In the genomic region with DNA sequence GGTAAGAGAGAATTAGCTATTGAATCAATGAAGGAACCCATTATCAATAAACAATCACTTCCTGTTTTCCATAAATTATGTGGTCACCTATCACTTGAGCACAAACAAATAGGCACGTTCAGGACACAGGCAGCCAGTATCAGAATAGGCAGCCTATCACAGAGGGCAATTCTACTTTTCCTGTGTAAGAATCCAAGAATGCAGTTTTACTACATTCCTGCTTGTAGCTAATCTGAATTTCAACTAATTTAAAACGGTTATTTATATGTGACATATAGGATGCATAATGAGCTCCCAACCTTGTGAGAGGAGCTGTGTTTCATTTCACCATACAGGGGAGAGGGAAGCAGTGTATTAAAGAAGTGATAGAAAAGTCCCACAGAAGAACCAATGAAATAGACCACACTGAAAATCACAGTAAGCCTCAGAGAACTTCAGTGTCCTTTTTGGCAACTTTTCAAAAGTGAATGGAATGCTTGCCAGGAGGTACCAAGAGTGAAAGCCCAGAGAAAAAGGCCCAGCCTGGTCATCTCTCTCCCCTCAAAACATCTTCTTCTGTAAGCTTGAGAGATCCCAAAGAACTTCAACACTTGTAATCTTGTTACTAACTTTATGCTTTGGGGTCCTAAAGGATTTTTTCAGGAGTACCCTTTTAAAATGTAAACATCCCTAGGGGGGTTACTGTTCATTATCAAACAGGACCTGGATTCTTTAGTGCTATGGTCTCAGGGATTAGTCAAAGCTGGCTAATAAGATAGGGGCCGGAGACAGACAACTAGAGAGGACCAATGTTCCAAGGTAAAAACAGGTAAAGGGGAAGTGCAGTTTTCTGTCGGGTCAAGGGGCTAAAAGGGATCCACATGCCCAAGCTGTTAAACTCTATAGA, we compare ENCODE assay signal across 8 cellular contexts. TPM values are rescaled to one million over a fixed set of nuclear protein-coding genes. Genes with fewer than 3 reads are reported as not detected.
DNase-seq lines count a peak whose midpoint lies in the region; ATAC-seq and TF ChIP-seq lines count a peak whose summit lies in the region.

No MANE protein-coding gene starts in this region.

- H3K79me2 ChIP-seq in smooth muscle cell (ENCODE audit: low read depth): no peaks in the 10 kb centered on the region

- H3K4me2 ChIP-seq in smooth muscle cell: peak overlapping the region; percentile 88

- peaks cover 4% of the 10 kb centered on the region for H3K27me3 Mint-ChIP-seq in activated T-helper 17 cell treated with anti-CD3 and anti-CD28 coated beads, Interleukin-2, amount 50 U/mL, for 72 hours

- WGBS in smooth muscle cell (ENCODE audit: low lambda C conversion rate): 25% methylated on average over 4 of the region's 4 CpGs

- H3K9ac ChIP-seq in iPS-15b (ENCODE audit: low read depth, low read length) (peak overlapping the region; percentile 79), smooth muscle cell (ENCODE audit: low read depth) (no peak overlapping the region)

- H3K9me3 ChIP-seq in iPS-15b (ENCODE audit: control insufficient read depth, insufficient read depth, low read length): no peaks in the 10 kb centered on the region
- H3K9me3 ChIP-seq in smooth muscle cell (replicated peaks; ENCODE audit: low read depth): no peaks in the 10 kb centered on the region

- H3K36me3 ChIP-seq in iPS-15b (ENCODE audit: control insufficient read depth, insufficient read depth, low read length) (no peaks in the 10 kb centered on the region), smooth muscle cell (ENCODE audit: low read depth) (no peaks in the 10 kb centered on the region)

- no peaks in the 10 kb centered on the region for H3F3A ChIP-seq in smooth muscle cell (ENCODE audit: low read depth)

- peaks cover 26% of the 10 kb centered on the region for H3K4me1 Mint-ChIP-seq in activated T-helper 17 cell treated with anti-CD3 and anti-CD28 coated beads, Interleukin-2, amount 50 U/mL, for 72 hours

- H3K36me3 Mint-ChIP-seq in activated T-helper 17 cell treated with anti-CD3 and anti-CD28 coated beads, Interleukin-2, amount 50 U/mL, for 72 hours (ENCODE audit: low read depth): peaks cover 39% of the 10 kb centered on the region

- TF ChIP-seq CTCF in C4-2B (conservative IDR thresholded peaks at IDR 0.05) (no peak), smooth muscle cell (IDR thresholded peaks at IDR 0.05; ENCODE audit: borderline replicate concordance, insufficient read depth, poor library complexity, severe bottlenecking) (no peak)

- no peak for DNase-seq in smooth muscle cell (lab: John Stamatoyannopoulos, UW; ENCODE audit: unreplicated experiment)
- no peak for DNase-seq in NOMO-1 treated with dmso at 0.1 percent for 144 hours (lab: John Stamatoyannopoulos, UW; ENCODE audit: unreplicated experiment)

- no peaks in the 10 kb centered on the region for H4K20me1 ChIP-seq in smooth muscle cell (ENCODE audit: low read depth)

- H3K27ac Mint-ChIP-seq in activated T-helper 17 cell treated with anti-CD3 and anti-CD28 coated beads, Interleukin-2, amount 50 U/mL, for 72 hours: peak overlapping the region; percentile 89

- H3K4me1 ChIP-seq in iPS-15b (ENCODE audit: control insufficient read depth, insufficient read depth, low read length) (peaks cover 10% of the 10 kb centered on the region), smooth muscle cell (ENCODE audit: low read depth) (peaks cover 16% of the 10 kb centered on the region)

- no peaks in the 10 kb centered on the region for H3K9me3 Mint-ChIP-seq in activated T-helper 17 cell treated with anti-CD3 and anti-CD28 coated beads, Interleukin-2, amount 50 U/mL, for 72 hours

- peak overlapping the region; percentile 84 for H3K4me3 Mint-ChIP-seq in activated T-helper 17 cell treated with anti-CD3 and anti-CD28 coated beads, Interleukin-2, amount 50 U/mL, for 72 hours

- no peaks in the 10 kb centered on the region for H3K27me3 ChIP-seq in iPS-15b (ENCODE audit: control insufficient read depth, insufficient read depth, low read length)
- peaks cover 6% of the 10 kb centered on the region for H3K27me3 ChIP-seq in smooth muscle cell (ENCODE audit: low read depth)

- H3K27ac ChIP-seq in C4-2B: peak overlapping the region; percentile 91
- H3K27ac ChIP-seq in smooth muscle cell (ENCODE audit: low read depth): no peak overlapping the region

- H3K4me3 ChIP-seq in iPS-15b (ENCODE audit: low read depth, low read length) (peak overlapping the region; percentile 72), smooth muscle cell (peak overlapping the region; percentile 72)

- ATAC-seq in HG03066 (IDR thresholded peaks at IDR 0.05; ENCODE audit: low read depth, unreplicated experiment): peak; percentile 3
- ATAC-seq in activated T-helper 17 cell treated with anti-CD3 and anti-CD28 coated beads, Interleukin-2, amount 50 U/mL, for 72 hours (replicated peaks): no peak
- ATAC-seq in GM21526 (IDR thresholded peaks at IDR 0.05; ENCODE audit: low FRiP score, unreplicated experiment): no peak
- ATAC-seq in HG02852 (IDR thresholded peaks at IDR 0.05; ENCODE audit: unreplicated experiment): no peak

- H2AFZ ChIP-seq in smooth muscle cell (ENCODE audit: low read depth): peak overlapping the region; percentile 99

RNA-seq across cellular contexts. Expression of gene IMMP2L, which starts 1.3 kb away (rescaled TPM):
- total RNA-seq in activated T-helper 17 cell treated with anti-CD3 and anti-CD28 coated beads, Interleukin-2, amount 50 U/mL, for 72 hours: 10 to 100 TPM in 1 of 2 donors, 1 to 10 TPM in 1; 9.5 to 27.6 TPM
- 9.1 and 10.9 TPM in 2 replicates for total RNA-seq in smooth muscle cell
- 11.1 and 19.0 TPM in 2 replicates for polyA plus RNA-seq in smooth muscle cell
